Comparison of ENCODE assay signal across 11 cellular contexts in the genomic region with DNA sequence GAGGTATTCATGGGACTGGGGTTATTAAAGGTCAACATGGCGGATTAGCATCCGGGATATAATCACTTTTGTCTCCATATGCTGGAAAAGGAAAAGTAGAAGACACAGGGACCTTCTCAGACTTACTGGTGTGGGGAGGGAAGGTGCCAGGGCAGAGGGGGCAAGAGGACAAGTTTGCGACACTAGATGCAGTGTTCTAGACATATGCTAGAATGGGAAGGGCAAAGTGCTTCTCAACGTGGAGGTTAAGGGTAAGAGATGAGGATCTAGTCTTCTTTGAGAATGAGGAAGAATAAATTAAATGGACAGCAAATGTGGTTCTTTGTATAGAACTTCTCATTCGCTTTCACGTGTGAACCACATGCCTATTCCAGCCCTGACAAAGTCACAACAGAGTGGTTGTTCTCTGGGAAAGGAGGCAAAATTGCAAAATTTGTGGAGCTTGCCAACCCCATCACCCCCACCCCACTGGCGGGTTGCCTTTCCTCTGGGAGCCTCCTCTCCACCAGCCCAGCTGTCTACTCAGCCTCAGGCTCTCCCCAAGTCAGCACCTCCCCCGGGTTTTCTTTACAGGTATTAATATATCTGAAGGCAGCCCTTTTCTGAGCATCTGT. TPM values are rescaled to one million over a fixed set of nuclear protein-coding genes. Genes with fewer than 3 reads are reported as not detected.
DNase-seq lines count a peak whose midpoint lies in the region; ATAC-seq, FAIRE-seq and TF ChIP-seq lines count a peak whose summit lies in the region.
"Had no signal": no experiment of that assay in that cellular context is flagged by ENCODE, and none has a peak within 500 bp of the region (broad histone marks: within the 10 kb centered on the region; RNA-seq: fewer than 3 reads in every experiment).

No MANE protein-coding gene starts in this region.

- no peak for TF ChIP-seq POLR2A in GM12892 (IDR thresholded peaks at IDR 0.05; ENCODE audit: low read depth, low read length)

- H3K79me2 ChIP-seq in MM.1S (ENCODE audit: low read length) = peaks cover 28% of the 10 kb centered on the region

- intact Hi-C loops in Right ventricle myocardium superior (cut with DNase I) = no loop called here

- TF ChIP-seq CTCF in right atrium auricular region (IDR thresholded peaks at IDR 0.05) = no peak
- TF ChIP-seq CTCF in WI38 (IDR thresholded peaks at IDR 0.05; ENCODE audit: low read depth, low read length) = no peak
- TF ChIP-seq CTCF in MM.1S (IDR thresholded peaks at IDR 0.05; ENCODE audit: low read length) = no peak

- H4K20me1 ChIP-seq in MM.1S (ENCODE audit: insufficient read depth, low read length) = no peaks in the 10 kb centered on the region

- 0 out of 2 replicates have a peak, but pooled peaks cover 7% of the 10 kb centered on the region for H3F3A ChIP-seq in MM.1S (ENCODE audit: insufficient read depth, low read length)

- H3K9ac ChIP-seq in mesenchymal stem cell (ENCODE audit: low read length) (peak overlapping the region; percentile 100), MM.1S (ENCODE audit: low read length) (no peak overlapping the region)

- H2AFZ ChIP-seq in mesenchymal stem cell (ENCODE audit: low read depth, low read length) = no peak overlapping the region
- no peak overlapping the region for H2AFZ ChIP-seq in MM.1S (ENCODE audit: low read length)

- FAIRE-seq in GM12892 (lab: Jason Lieb, UNC) = no peak

- H3K4me3 ChIP-seq in right atrium auricular region (no peak overlapping the region), WI38 (ENCODE audit: low read depth, low read length) (peak overlapping the region; percentile 98), mesenchymal stem cell (ENCODE audit: insufficient read depth in 1 of 2, low read depth in 1 of 2, low read length in 2 of 2) (peak overlapping the region in 1 of 2 experiments; percentile 98), MM.1S (ENCODE audit: low read length) (no peak overlapping the region), H7 (ENCODE audit: insufficient read depth, low read depth, low read length) (no peak overlapping the region)

- no peak overlapping the region for H3K23ac ChIP-seq in mesenchymal stem cell (ENCODE audit: low read length in 2 of 2)

- no peak overlapping the region for H2BK5ac ChIP-seq in mesenchymal stem cell (ENCODE audit: low read depth, low read length, poor library complexity, severe bottlenecking)

- H3K9me3 ChIP-seq in right atrium auricular region = no peaks in the 10 kb centered on the region
- H3K9me3 ChIP-seq in mesenchymal stem cell (ENCODE audit: control insufficient read depth, low read length) = peaks cover 3% of the 10 kb centered on the region
- no peaks in the 10 kb centered on the region for H3K9me3 ChIP-seq in MM.1S (replicated peaks; ENCODE audit: insufficient read depth, low read length)
- H3K9me3 ChIP-seq: Caco-2 had no signal

- H3K36me3 ChIP-seq in right atrium auricular region (no peaks in the 10 kb centered on the region), mesenchymal stem cell (ENCODE audit: control insufficient read depth in 1 of 2, insufficient read depth in 2 of 2, low read depth in 1 of 2, low read length in 2 of 2) (peaks cover 0 to 15% of the 10 kb centered on the region in 2 experiments), MM.1S (replicated peaks; ENCODE audit: insufficient read depth, low read length) (no peaks in the 10 kb centered on the region), H7 (replicated peaks; ENCODE audit: control insufficient read depth, insufficient read depth, low read length) (no peaks in the 10 kb centered on the region; the same call in 1 of the 2 replicates)

- DNase-seq in Right ventricle myocardium superior (peak; percentile 64), right atrium auricular region (ENCODE audit: low spot score) (no peak), mesenchymal stem cell (no peak), MM.1S (no peak), GM12892 (ENCODE audit: insufficient read length) (no peak), DMS53 treated with DMSO at 0.1 percent for 48 hours (lab: John Stamatoyannopoulos, UW; ENCODE audit: unreplicated experiment) (no peak), H7 (no peak)
- DNase-seq: activated naive CD4-positive, alpha-beta T cell treated with anti-CD3 and anti-CD28 coated beads, Interleukin-2, amount 50 U/mL, for 16 hours; Caco-2; endodermal cell had no signal

- no peak overlapping the region for H3K4ac ChIP-seq in mesenchymal stem cell (ENCODE audit: low read depth in 1 of 2, low read length in 2 of 2)

- H2AK5ac ChIP-seq in mesenchymal stem cell (ENCODE audit: low read length, severe bottlenecking) = no peak overlapping the region

- peaks cover 4% of the 10 kb centered on the region for H3K79me1 ChIP-seq in mesenchymal stem cell (replicated peaks; ENCODE audit: low read length, poor library complexity, severe bottlenecking)

- no peak overlapping the region for H3K4me2 ChIP-seq in mesenchymal stem cell (ENCODE audit: low read length, poor library complexity, severe bottlenecking)
- no peak overlapping the region for H3K4me2 ChIP-seq in MM.1S (ENCODE audit: low read depth, low read length)

- 86% methylated on average over 8 of the region's 8 CpGs for WGBS in mesenchymal stem cell

- no peak overlapping the region for H2BK120ac ChIP-seq in mesenchymal stem cell (ENCODE audit: low read depth, low read length)

- H3K27ac ChIP-seq in right atrium auricular region (no peak overlapping the region), mesenchymal stem cell (ENCODE audit: low read length, poor library complexity, severe bottlenecking) (no peak overlapping the region), MM.1S (ENCODE audit: low read length) (no peak overlapping the region)

- H2BK12ac ChIP-seq in mesenchymal stem cell (ENCODE audit: low read length in 2 of 2) = no peak overlapping the region

- H3K27me3 ChIP-seq in right atrium auricular region (no peaks in the 10 kb centered on the region), mesenchymal stem cell (ENCODE audit: control insufficient read depth in 1 of 2, insufficient read depth in 1 of 2, low read length in 2 of 2) (no peaks in the 10 kb centered on the region), MM.1S (replicated peaks; ENCODE audit: insufficient read depth, low read length) (no peaks in the 10 kb centered on the region), H7 (ENCODE audit: control insufficient read depth, insufficient read depth, low read length) (no peaks in the 10 kb centered on the region)

- H3K4me1 ChIP-seq in right atrium auricular region = peaks cover 0 to 21% of the 10 kb centered on the region in 2 donors
- H3K4me1 ChIP-seq in mesenchymal stem cell (ENCODE audit: control insufficient read depth, insufficient read depth, low read depth, low read length) = peaks cover 2% of the 10 kb centered on the region
- H3K4me1 ChIP-seq in MM.1S (ENCODE audit: low read length) = no peaks in the 10 kb centered on the region; the same call in 1 of the 2 replicates

- ATAC-seq in Right ventricle myocardium superior (ENCODE audit: poor library complexity) = no peak

- H4K91ac ChIP-seq in mesenchymal stem cell (ENCODE audit: low read length) = no peak overlapping the region

- no peak overlapping the region for H3K18ac ChIP-seq in mesenchymal stem cell (ENCODE audit: low read depth in 1 of 2, low read length in 2 of 2)

- no peak overlapping the region for H3K14ac ChIP-seq in mesenchymal stem cell (ENCODE audit: low read length in 2 of 2)

- H4K8ac ChIP-seq in mesenchymal stem cell (ENCODE audit: low read length) = no peak overlapping the region

- H3K9me2 ChIP-seq in MM.1S (replicated peaks; ENCODE audit: insufficient read depth, low read length) = no peaks in the 10 kb centered on the region

- no peak overlapping the region for H2BK15ac ChIP-seq in mesenchymal stem cell (ENCODE audit: low read depth, poor library complexity, severe bottlenecking)

RNA-seq across cellular contexts. Expression of a gene that starts 1.4 kb away (rescaled TPM):
- 105 TPM for total RNA-seq in Right ventricle myocardium superior
- 100 to 1,000 TPM; 186 to 197 TPM for total RNA-seq in right atrium auricular region
- 578 TPM for polyA plus RNA-seq in mesenchymal stem cell (2013, experiment 1 of 2)
- 600 TPM for polyA plus RNA-seq in mesenchymal stem cell (2013, experiment 2 of 2)
- 144 TPM for polyA plus RNA-seq in GM12892 (2012; ENCODE audit: missing spikeins)
- 256 and 278 TPM in 2 replicates for total RNA-seq in H7 (2014; rRNA removed; shearing (Covaris generic))
